20 cellular contexts compared by ENCODE assay signal in the genomic region with DNA sequence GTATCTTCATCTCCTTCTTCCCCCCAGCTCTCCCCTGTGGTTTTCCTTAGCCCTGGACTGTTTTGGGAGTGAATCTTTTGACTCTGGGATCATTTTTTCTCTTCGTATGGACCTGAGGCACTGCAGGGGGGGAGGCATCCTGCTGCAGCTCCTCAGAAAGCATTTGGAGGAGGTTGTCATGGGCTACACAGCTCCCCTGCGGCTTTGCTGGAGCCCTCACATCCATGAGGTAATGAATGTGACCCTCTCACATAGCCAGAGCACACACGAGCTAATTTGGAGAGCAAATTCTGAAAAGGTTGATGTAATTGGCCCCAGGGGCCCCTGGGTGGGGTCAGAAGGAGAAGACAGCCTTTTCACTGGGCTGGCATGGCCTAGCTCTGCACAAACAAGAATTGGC.
"Had no signal": no experiment of that assay in that cellular context is flagged by ENCODE, and none has a peak within 500 bp of the region (broad histone marks: within the 10 kb centered on the region; RNA-seq: fewer than 3 reads in every experiment).

No MANE protein-coding gene starts in this region.

- H3K4me1 ChIP-seq: esophagus squamous epithelium, parathyroid adenoma, psoas muscle, spleen, testis, transverse colon had no signal

- H3K9me3 ChIP-seq: esophagus squamous epithelium, psoas muscle, spleen, testis, transverse colon had no signal

- DNase-seq: effector memory CD8-positive, alpha-beta T cell; esophagus squamous epithelium; foreskin fibroblast; left colon; left ventricle myocardium superior; mesenchymal stem cell; naive B cell; retina; spleen; stimulated activated CD4-positive, alpha-beta T cell treated with anti-CD3 and anti-CD28 coated beads, Interleukin-15, amount 100 ng/mL, for 24 hours; stimulated activated CD4-positive, alpha-beta T cell treated with anti-CD3 and anti-CD28 coated beads, Interleukin-1b, Interleukin-23, amount 100 ng/mL, for 48 hours; stimulated activated CD4-positive, alpha-beta T cell treated with anti-CD3 and anti-CD28 coated beads, Interleukin-4, amount 100 ng/mL, for 4 hours; stimulated activated naive B cell treated with anti-CD40 and anti-IgM and Interleukin-4, amounts not matched to agents 10 μg/mL and 1 μg/mL and 100 μg/mL, for 72 hours; stimulated activated naive CD8-positive, alpha-beta T cell treated with anti-CD3 and anti-CD28 coated beads, Interleukin-15, amount 100 ng/mL, for 72 hours; testis; transverse colon had no signal

- H3K27ac ChIP-seq: parathyroid adenoma, psoas muscle, spleen, testis, transverse colon had no signal

- H3K4me3 ChIP-seq: esophagus squamous epithelium, lung, psoas muscle, spleen, testis, transverse colon had no signal

- ATAC-seq: effector memory CD8-positive, alpha-beta T cell; left colon; left ventricle myocardium superior; psoas muscle; sciatic nerve; stimulated activated naive B cell treated with anti-CD40 and anti-IgM and Interleukin-4, amounts not matched to agents 10 μg/mL and 1 μg/mL and 100 μg/mL, for 72 hours; stimulated activated naive CD8-positive, alpha-beta T cell treated with anti-CD3 and anti-CD28 coated beads, Interleukin-15, amount 100 ng/mL, for 72 hours had no signal

- H3K36me3 ChIP-seq: esophagus squamous epithelium, spleen, transverse colon had no signal

- H3K27me3 ChIP-seq: esophagus squamous epithelium, testis, transverse colon had no signal
